In the genomic region with DNA sequence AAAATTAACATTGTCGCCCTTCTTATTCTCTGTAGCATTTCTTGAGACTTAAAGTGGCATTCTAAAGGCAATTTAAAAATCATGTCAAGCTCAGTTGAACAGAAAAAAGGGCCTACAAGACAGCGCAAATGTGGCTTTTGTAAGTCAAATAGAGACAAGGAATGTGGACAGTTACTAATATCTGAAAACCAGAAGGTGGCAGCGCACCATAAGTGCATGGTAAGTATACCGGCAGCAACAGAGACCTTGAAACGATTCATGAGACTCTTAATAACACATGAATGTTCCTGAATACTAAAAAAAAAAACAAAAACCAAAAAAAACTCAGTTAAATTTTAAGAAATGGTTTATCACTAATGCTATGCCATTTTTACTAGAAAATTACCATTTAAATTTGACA, we compare ENCODE assay signal across 1 cellular context.
A peak's percentile ranks its signal among the peaks of the same experiment; 100 is the strongest.
TF ChIP-seq lines count a peak whose summit lies in the region.

No MANE protein-coding gene starts in this region.

TF ChIP-seq in HEK293, 187 proteins besides CTCF, POLR2A, EP300 and RAD21 (continued from another document):
- TF ChIP-seq, protein P1, sequence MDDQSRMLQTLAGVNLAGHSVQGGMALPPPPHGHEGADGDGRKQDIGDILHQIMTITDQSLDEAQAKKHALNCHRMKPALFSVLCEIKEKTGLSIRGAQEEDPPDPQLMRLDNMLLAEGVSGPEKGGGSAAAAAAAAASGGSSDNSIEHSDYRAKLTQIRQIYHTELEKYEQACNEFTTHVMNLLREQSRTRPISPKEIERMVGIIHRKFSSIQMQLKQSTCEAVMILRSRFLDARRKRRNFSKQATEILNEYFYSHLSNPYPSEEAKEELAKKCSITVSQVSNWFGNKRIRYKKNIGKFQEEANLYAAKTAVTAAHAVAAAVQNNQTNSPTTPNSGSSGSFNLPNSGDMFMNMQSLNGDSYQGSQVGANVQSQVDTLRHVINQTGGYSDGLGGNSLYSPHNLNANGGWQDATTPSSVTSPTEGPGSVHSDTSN (CRISPR knock-in tag; IDR thresholded peaks at IDR 0.05) = no peak
- TF ChIP-seq ZNF514 (tag by site-specific recombination; IDR thresholded peaks at IDR 0.05) (no peak), KLF7 (tag by site-specific recombination; IDR thresholded peaks at IDR 0.05; ENCODE audit: borderline replicate concordance) (no peak), OSR2 (tag by site-specific recombination; IDR thresholded peaks at IDR 0.05) (no peak), ZNF701 (tag by site-specific recombination; IDR thresholded peaks at IDR 0.05) (no peak), ZNF350 (tag by site-specific recombination; IDR thresholded peaks at IDR 0.05) (no peak), ZNF654 (tag by site-specific recombination; IDR thresholded peaks at IDR 0.05; ENCODE audit: low read depth) (peak; percentile 71), SALL2 (tag by site-specific recombination; IDR thresholded peaks at IDR 0.05; ENCODE audit: borderline replicate concordance) (no peak)
- TF ChIP-seq, protein P2, sequence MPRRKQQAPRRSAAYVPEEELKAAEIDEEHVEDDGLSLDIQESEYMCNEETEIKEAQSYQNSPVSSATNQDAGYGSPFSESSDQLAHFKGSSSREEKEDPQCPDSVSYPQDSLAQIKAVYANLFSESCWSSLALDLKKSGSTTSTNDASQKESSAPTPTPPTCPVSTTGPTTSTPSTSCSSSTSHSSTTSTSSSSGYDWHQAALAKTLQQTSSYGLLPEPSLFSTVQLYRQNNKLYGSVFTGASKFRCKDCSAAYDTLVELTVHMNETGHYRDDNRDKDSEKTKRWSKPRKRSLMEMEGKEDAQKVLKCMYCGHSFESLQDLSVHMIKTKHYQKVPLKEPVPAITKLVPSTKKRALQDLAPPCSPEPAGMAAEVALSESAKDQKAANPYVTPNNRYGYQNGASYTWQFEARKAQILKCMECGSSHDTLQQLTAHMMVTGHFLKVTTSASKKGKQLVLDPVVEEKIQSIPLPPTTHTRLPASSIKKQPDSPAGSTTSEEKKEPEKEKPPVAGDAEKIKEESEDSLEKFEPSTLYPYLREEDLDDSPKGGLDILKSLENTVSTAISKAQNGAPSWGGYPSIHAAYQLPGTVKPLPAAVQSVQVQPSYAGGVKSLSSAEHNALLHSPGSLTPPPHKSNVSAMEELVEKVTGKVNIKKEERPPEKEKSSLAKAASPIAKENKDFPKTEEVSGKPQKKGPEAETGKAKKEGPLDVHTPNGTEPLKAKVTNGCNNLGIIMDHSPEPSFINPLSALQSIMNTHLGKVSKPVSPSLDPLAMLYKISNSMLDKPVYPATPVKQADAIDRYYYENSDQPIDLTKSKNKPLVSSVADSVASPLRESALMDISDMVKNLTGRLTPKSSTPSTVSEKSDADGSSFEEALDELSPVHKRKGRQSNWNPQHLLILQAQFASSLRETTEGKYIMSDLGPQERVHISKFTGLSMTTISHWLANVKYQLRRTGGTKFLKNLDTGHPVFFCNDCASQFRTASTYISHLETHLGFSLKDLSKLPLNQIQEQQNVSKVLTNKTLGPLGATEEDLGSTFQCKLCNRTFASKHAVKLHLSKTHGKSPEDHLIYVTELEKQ (tag by site-specific recombination; IDR thresholded peaks at IDR 0.05; ENCODE audit: borderline replicate concordance) = no peak
- TF ChIP-seq, protein P3, sequence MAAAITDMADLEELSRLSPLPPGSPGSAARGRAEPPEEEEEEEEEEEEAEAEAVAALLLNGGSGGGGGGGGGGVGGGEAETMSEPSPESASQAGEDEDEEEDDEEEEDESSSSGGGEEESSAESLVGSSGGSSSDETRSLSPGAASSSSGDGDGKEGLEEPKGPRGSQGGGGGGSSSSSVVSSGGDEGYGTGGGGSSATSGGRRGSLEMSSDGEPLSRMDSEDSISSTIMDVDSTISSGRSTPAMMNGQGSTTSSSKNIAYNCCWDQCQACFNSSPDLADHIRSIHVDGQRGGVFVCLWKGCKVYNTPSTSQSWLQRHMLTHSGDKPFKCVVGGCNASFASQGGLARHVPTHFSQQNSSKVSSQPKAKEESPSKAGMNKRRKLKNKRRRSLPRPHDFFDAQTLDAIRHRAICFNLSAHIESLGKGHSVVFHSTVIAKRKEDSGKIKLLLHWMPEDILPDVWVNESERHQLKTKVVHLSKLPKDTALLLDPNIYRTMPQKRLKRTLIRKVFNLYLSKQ (tag by site-specific recombination; IDR thresholded peaks at IDR 0.05; ENCODE audit: borderline replicate concordance) = no peak
